13 cellular contexts compared by ENCODE assay signal in genomic region chr9:124010303-124010664, GRCh38. TPM values are rescaled to one million over a fixed set of nuclear protein-coding genes. Genes with fewer than 3 reads are reported as not detected.
DNase-seq lines count a peak whose midpoint lies in the region; ATAC-seq and TF ChIP-seq lines count a peak whose summit lies in the region.
"Had no signal": no experiment of that assay in that cellular context is flagged by ENCODE, and none has a peak within 500 bp of the region (broad histone marks: within the 10 kb centered on the region; RNA-seq: fewer than 3 reads in every experiment).

No MANE protein-coding gene starts in this region.

- H3K27me3 Mint-ChIP-seq in MCF 10A (ENCODE audit: insufficient read depth, unreplicated experiment) (peaks cover 53% of the 10 kb centered on the region), endothelial cell (ENCODE audit: unreplicated experiment) (peaks cover 53% of the 10 kb centered on the region)

- H3K9me2 ChIP-seq in Karpas-422 (replicated peaks; ENCODE audit: insufficient read depth, low read length): no peaks in the 10 kb centered on the region

- H3K36me3 ChIP-seq in mammary epithelial cell (ENCODE audit: insufficient read depth, low read length) (no peaks in the 10 kb centered on the region), heart right ventricle (no peaks in the 10 kb centered on the region), Karpas-422 (ENCODE audit: insufficient read depth, low read length) (no peaks in the 10 kb centered on the region)
- H3K36me3 ChIP-seq: esophagus squamous epithelium, MG63 had no signal

- H3K79me2 ChIP-seq in mammary epithelial cell (ENCODE audit: insufficient read depth, low read length): no peaks in the 10 kb centered on the region
- no peaks in the 10 kb centered on the region for H3K79me2 ChIP-seq in Karpas-422 (ENCODE audit: low read length)

- H3K4me3 ChIP-seq in mammary epithelial cell (replicated peaks in 1 of 3; ENCODE audit: insufficient read depth in 1 of 3, low read depth in 2 of 3, low read length in 3 of 3): no peak overlapping the region
- no peak overlapping the region for H3K4me3 ChIP-seq in heart right ventricle
- no peak overlapping the region for H3K4me3 ChIP-seq in Karpas-422 (ENCODE audit: low read length)

- H3K9ac ChIP-seq in mammary epithelial cell (ENCODE audit: insufficient read depth, low read length) (no peak overlapping the region), Karpas-422 (ENCODE audit: low read length) (no peak overlapping the region)

- no peak overlapping the region for H3K27ac Mint-ChIP-seq in MCF 10A (ENCODE audit: low read depth, unreplicated experiment)
- no peak overlapping the region for H3K27ac Mint-ChIP-seq in endothelial cell (ENCODE audit: unreplicated experiment)

- POLR2A ChIA-PET in MCF 10A (lab: Yijun Ruan, JAX): no interaction called here

- H3K9me3 Mint-ChIP-seq in MCF 10A (ENCODE audit: unreplicated experiment): no peaks in the 10 kb centered on the region
- no peaks in the 10 kb centered on the region for H3K9me3 Mint-ChIP-seq in endothelial cell (ENCODE audit: unreplicated experiment)

- no peak overlapping the region for H3K4me2 ChIP-seq in mammary epithelial cell (ENCODE audit: insufficient read depth, low read depth, low read length)
- H3K4me2 ChIP-seq in Karpas-422 (ENCODE audit: low read depth, low read length, poor library complexity, severe bottlenecking): no peak overlapping the region

- CTCF ChIA-PET in MCF 10A (lab: Yijun Ruan, JAX) (interaction anchor here (0.6 kb wide), 1 partner anchor 20 kb away, joined by 4 read pairs; no protein-coding TSS in a partner anchor), mammary epithelial cell (lab: Charles Lee; ENCODE audit: low non-redundant PET) (no interaction called here)

- H2AFZ ChIP-seq in mammary epithelial cell (ENCODE audit: low read depth, low read length) (no peak overlapping the region), Karpas-422 (ENCODE audit: low read length) (no peak overlapping the region)

- ATAC-seq in heart right ventricle: no peak

- H4K20me1 ChIP-seq in mammary epithelial cell (ENCODE audit: insufficient read depth, low read length) (no peaks in the 10 kb centered on the region), Karpas-422 (ENCODE audit: insufficient read depth, low read depth, low read length) (no peaks in the 10 kb centered on the region)

- WGBS in mammary epithelial cell (ENCODE audit: low coverage, missing lambda C conversion rate): 32% methylated on average over 7 of the region's 9 CpGs
- 28 to 31% methylated on average over 9 of the region's 9 CpGs for WGBS in heart right ventricle, 2 donors

- in situ Hi-C loops in mammary epithelial cell (cut with MboI; ENCODE audit: low sequenced_read_pairs in 2 of 2): no loop called here

- H3K4me1 ChIP-seq in mammary epithelial cell (ENCODE audit: insufficient read depth, low read length): peaks cover 3% of the 10 kb centered on the region
- peaks cover 9 to 64% (median 42%) of the 10 kb centered on the region in 9 donors for H3K4me1 ChIP-seq in heart right ventricle
- H3K4me1 ChIP-seq in Karpas-422 (ENCODE audit: low read length): peaks cover 33% of the 10 kb centered on the region

- DNase-seq in MCF 10A (ENCODE audit: unreplicated experiment) (no peak), mammary epithelial cell (no peak), NCI-H2171 treated with DMSO at 0.1 percent for 48 hours (lab: John Stamatoyannopoulos, UW) (peak; percentile 92), endothelial cell (ENCODE audit: low spot score) (no peak), NCI-H774 (lab: John Stamatoyannopoulos, UW) (no peak), T-helper 2 cell (no peak), heart right ventricle (no peak), Karpas-422 (no peak)
- DNase-seq: activated T-cell treated with anti-CD3 and anti-CD28 coated beads for 4 hours, cortex of kidney, esophagus squamous epithelium, testis had no signal

- H3K27me3 ChIP-seq in mammary epithelial cell (ENCODE audit: insufficient read depth, low read length) (peaks cover 91% of the 10 kb centered on the region), heart right ventricle (peaks cover 61 to 100% (median 100%) of the 10 kb centered on the region in 7 donors), Karpas-422 (ENCODE audit: low read length) (peaks cover 6% of the 10 kb centered on the region; the same call in 1 of the 2 replicates)

- intact Hi-C loops in MCF 10A (cut with micrococcal nuclease) (no loop called here), mammary epithelial cell (cut with micrococcal nuclease) (no loop called here), heart right ventricle (cut with DNase I) (no loop called here)

- H3K36me3 Mint-ChIP-seq in MCF 10A (ENCODE audit: insufficient read depth, unreplicated experiment) (no peaks in the 10 kb centered on the region), endothelial cell (ENCODE audit: low read depth, unreplicated experiment) (peaks cover 12% of the 10 kb centered on the region)

- H3K4me3 Mint-ChIP-seq in MCF 10A (ENCODE audit: unreplicated experiment) (peak overlapping the region; percentile 69), endothelial cell (ENCODE audit: unreplicated experiment) (peak overlapping the region; percentile 10)

- TF ChIP-seq CTCF in MCF 10A (IDR thresholded peaks at IDR 0.05; ENCODE audit: unreplicated experiment) (no peak), mammary epithelial cell (conservative IDR thresholded peaks at IDR 0.05 in 1 of 2, IDR thresholded peaks at IDR 0.05 in 1 of 2; ENCODE audit: extremely low read depth in 1 of 2, insufficient read depth in 1 of 2, low read depth in 1 of 2, low read length in 2 of 2) (no peak), endothelial cell (IDR thresholded peaks at IDR 0.05; ENCODE audit: unreplicated experiment) (no peak), heart right ventricle (IDR thresholded peaks at IDR 0.05) (no peak)

- no TSS peak for BruUV-seq in MCF 10A (replicated peaks; lab: Mats Ljungman, UMichigan)
- BruUV-seq in mammary epithelial cell (replicated peaks; lab: Mats Ljungman, UMichigan): no TSS peak

- dilution Hi-C loops in mammary epithelial cell (cut with HindIII; ENCODE audit: low sequenced_read_pairs): loop anchor here (5.0 kb wide), 1 partner anchor 67 kb away; no protein-coding TSS in a partner anchor

- H3K9me3 ChIP-seq in mammary epithelial cell (replicated peaks; ENCODE audit: insufficient read depth, low read length) (no peaks in the 10 kb centered on the region), heart right ventricle (no peaks in the 10 kb centered on the region), Karpas-422 (ENCODE audit: low read length) (no peaks in the 10 kb centered on the region)
- H3K9me3 ChIP-seq: esophagus squamous epithelium, MG63, testis had no signal

- no peak overlapping the region for H3K27ac ChIP-seq in mammary epithelial cell (ENCODE audit: insufficient read depth, low read depth, low read length)
- no peak overlapping the region for H3K27ac ChIP-seq in heart right ventricle
- H3K27ac ChIP-seq in Karpas-422 (ENCODE audit: low read length): no peak overlapping the region
- H3K27ac ChIP-seq: esophagus squamous epithelium, testis had no signal

- peaks cover 5% of the 10 kb centered on the region for H3K4me1 Mint-ChIP-seq in MCF 10A (ENCODE audit: insufficient read depth, unreplicated experiment)
- H3K4me1 Mint-ChIP-seq in endothelial cell (ENCODE audit: unreplicated experiment): peaks cover 21% of the 10 kb centered on the region

RNA-seq across cellular contexts. Expression of gene LHX2, which starts 1.3 kb away (rescaled TPM):
- total RNA-seq in MCF 10A (2022) (0.20 and 0.63 TPM in 2 replicates), mammary epithelial cell (not detected), endothelial cell (ENCODE audit: unreplicated experiment) (not detected), heart right ventricle (under 1 TPM in 3 of 10 donors, not detected in 7; 0.19 to 0.42 (median 0.41) TPM)
- polyA plus RNA-seq in mammary epithelial cell (0.02 TPM), heart right ventricle (under 1 TPM; 0.23 to 0.37 TPM)
- polyA minus RNA-seq in mammary epithelial cell: not detected
- not detected in 2 replicates for total RNA-seq in Karpas-422 (2014; rRNA removed; shearing (Covaris generic); ENCODE audit: low replicate concordance)
